ENCODE assay signal across 38 cellular contexts in the genomic region with DNA sequence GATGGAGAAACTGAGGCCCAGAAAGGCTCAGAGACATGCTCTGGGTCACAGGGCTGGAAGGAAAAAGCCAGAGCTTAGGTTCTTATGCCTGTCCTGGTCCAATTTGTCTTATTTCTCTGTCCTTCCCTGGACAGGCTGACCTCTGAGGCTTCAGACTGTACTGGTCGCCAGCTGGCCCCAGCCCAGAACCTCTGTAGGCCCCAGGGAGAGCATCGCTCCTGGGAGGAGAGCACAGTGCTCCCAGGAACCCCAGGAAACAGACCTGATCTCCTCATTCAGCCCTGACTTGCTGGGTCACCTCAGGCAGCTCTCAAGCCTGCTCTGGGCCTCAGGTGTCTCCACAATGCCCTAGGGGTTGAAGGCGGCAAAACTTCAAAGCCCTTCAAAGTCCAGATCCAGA. TPM values are rescaled to one million over a fixed set of nuclear protein-coding genes. Genes with fewer than 3 reads are reported as not detected.
"Had no signal": no experiment of that assay in that cellular context is flagged by ENCODE, and none has a peak within 500 bp of the region (broad histone marks: within the 10 kb centered on the region; RNA-seq: fewer than 3 reads in every experiment).

No MANE protein-coding gene starts in this region.

- H3K36me3 ChIP-seq: adrenal gland, colonic mucosa, esophagus squamous epithelium, gastroesophageal sphincter had no signal

- H3K36me3 Mint-ChIP-seq: activated CD4-positive, alpha-beta memory T cell treated with anti-CD3 and anti-CD28 coated beads for 36 hours; activated CD8-positive, alpha-beta memory T cell treated with anti-CD3 and anti-CD28 coated beads, Interleukin-2, amount 10 ng/mL, durations not matched to agents 7 days and 5 days; activated naive CD4-positive, alpha-beta T cell treated with anti-CD3 and anti-CD28 coated beads, Interleukin-2, amount 50 U/mL, for 24 hours; activated naive CD8-positive, alpha-beta T cell treated with anti-CD3 and anti-CD28 coated beads for 36 hours had no signal

- H3K27ac ChIP-seq: adrenal gland, body of pancreas, colonic mucosa, epithelial cell of prostate, esophagus squamous epithelium, gastroesophageal sphincter had no signal

- H3K9me3 ChIP-seq: adrenal gland, body of pancreas, colonic mucosa, esophagus squamous epithelium, gastroesophageal sphincter had no signal

- DNase-seq: activated CD4-positive, alpha-beta memory T cell treated with anti-CD3 and anti-CD28 coated beads for 36 hours; activated CD4-positive, alpha-beta T cell treated with anti-CD3 and anti-CD28 coated beads for 36 hours; activated CD4-positive, alpha-beta T cell treated with anti-CD3 and anti-CD28 coated beads, Interleukin-2, amount 10 ng/mL, durations not matched to agents 24 days and 14 days; activated CD4-positive, CD25-positive, alpha-beta regulatory T cell; activated CD4-positive, CD25-positive, alpha-beta regulatory T cell treated with anti-CD3 and anti-CD28 coated beads, Interleukin-2, amount 50 U/mL, for 72 hours; activated CD8-positive, alpha-beta memory T cell treated with anti-CD3 and anti-CD28 coated beads, Interleukin-2, amount 10 ng/mL, durations not matched to agents 7 days and 5 days; activated CD8-positive, alpha-beta memory T cell treated with anti-CD3 and anti-CD28 coated beads, Interleukin-2, amount 50 U/mL, for 4 hours; activated CD8-positive, alpha-beta T cell treated with anti-CD3 and anti-CD28 coated beads, Interleukin-2, amount 10 ng/mL, durations not matched to agents 7 days and 5 days; activated effector memory CD4-positive, alpha-beta T cell treated with anti-CD3 and anti-CD28 coated beads, Interleukin-2, amount 50 U/mL, for 16 hours; activated naive CD4-positive, alpha-beta T cell treated with anti-CD3 and anti-CD28 coated beads for 36 hours; activated naive CD8-positive, alpha-beta T cell treated with anti-CD3 and anti-CD28 coated beads for 36 hours; activated naive CD8-positive, alpha-beta T cell treated with anti-CD3 and anti-CD28 coated beads, Interleukin-2, amount 50 U/mL, for 24 hours; activated T-cell treated with anti-CD3 and anti-CD28 coated beads, Interleukin-2, amount 50 U/mL, for 1 hour; activated T-cell treated with anti-CD3 and anti-CD28 coated beads, Interleukin-2, amount 50 U/mL, for 48 hours; amygdala; body of pancreas; central memory CD4-positive, alpha-beta T cell; cerebellar nuclear complex; colonic mucosa; dermis blood vessel endothelial cell; effector CD8-positive, alpha-beta T cell; esophagus squamous epithelium; foreskin melanocyte; T-helper 2 cell had no signal

- H3K27ac Mint-ChIP-seq: activated CD4-positive, alpha-beta memory T cell treated with anti-CD3 and anti-CD28 coated beads for 36 hours; activated CD4-positive, alpha-beta T cell treated with anti-CD3 and anti-CD28 coated beads for 36 hours; activated CD4-positive, alpha-beta T cell treated with anti-CD3 and anti-CD28 coated beads, Interleukin-2, amount 10 ng/mL, durations not matched to agents 24 days and 14 days; activated CD8-positive, alpha-beta memory T cell treated with anti-CD3 and anti-CD28 coated beads, Interleukin-2, amount 10 ng/mL, durations not matched to agents 7 days and 5 days; activated CD8-positive, alpha-beta T cell treated with anti-CD3 and anti-CD28 coated beads, Interleukin-2, amount 10 ng/mL, durations not matched to agents 7 days and 5 days; activated naive CD4-positive, alpha-beta T cell treated with anti-CD3 and anti-CD28 coated beads for 36 hours; activated naive CD4-positive, alpha-beta T cell treated with anti-CD3 and anti-CD28 coated beads, Interleukin-2, amount 50 U/mL, for 24 hours; activated naive CD8-positive, alpha-beta T cell treated with anti-CD3 and anti-CD28 coated beads for 36 hours; activated naive CD8-positive, alpha-beta T cell treated with anti-CD3 and anti-CD28 coated beads, Interleukin-2, amount 50 U/mL, for 24 hours; activated T-helper 1 cell treated with anti-CD3 and anti-CD28 coated beads, Interleukin-12 subunit alpha, Interleukin-12 subunit beta, Interleukin-2, Interleukin-4 antibody, amounts not matched to agents 30 ng/mL and 10 ng/mL and 1 ng/mL, durations not matched to agents 14 hours and 24 hours and 36 hours; activated T-helper 2 cell treated with anti-CD3 and anti-CD28 coated beads, Interferon-gamma antibody, Interleukin-2, Interleukin-4, amounts not matched to agents 10 μg/mL and 5 μg/mL and 100 μg/mL, durations not matched to agents 14 hours and 24 hours and 36 hours had no signal

- H3K9me3 Mint-ChIP-seq: activated CD4-positive, alpha-beta memory T cell treated with anti-CD3 and anti-CD28 coated beads for 36 hours; activated CD4-positive, alpha-beta T cell treated with anti-CD3 and anti-CD28 coated beads, Interleukin-2, amount 10 ng/mL, durations not matched to agents 24 days and 14 days; activated naive CD4-positive, alpha-beta T cell treated with anti-CD3 and anti-CD28 coated beads for 36 hours; activated naive CD4-positive, alpha-beta T cell treated with anti-CD3 and anti-CD28 coated beads, Interleukin-2, amount 50 U/mL, for 24 hours; activated naive CD8-positive, alpha-beta T cell treated with anti-CD3 and anti-CD28 coated beads for 36 hours; activated naive CD8-positive, alpha-beta T cell treated with anti-CD3 and anti-CD28 coated beads, Interleukin-2, amount 50 U/mL, for 24 hours; activated T-helper 1 cell treated with anti-CD3 and anti-CD28 coated beads, Interleukin-12 subunit alpha, Interleukin-12 subunit beta, Interleukin-2, Interleukin-4 antibody, amounts not matched to agents 30 ng/mL and 10 ng/mL and 1 ng/mL, durations not matched to agents 14 hours and 24 hours and 36 hours; activated T-helper 2 cell treated with anti-CD3 and anti-CD28 coated beads, Interferon-gamma antibody, Interleukin-2, Interleukin-4, amounts not matched to agents 10 μg/mL and 5 μg/mL and 100 μg/mL, durations not matched to agents 14 hours and 24 hours and 36 hours had no signal

- H3K27me3 Mint-ChIP-seq: activated CD4-positive, alpha-beta memory T cell treated with anti-CD3 and anti-CD28 coated beads for 36 hours; activated CD4-positive, alpha-beta T cell treated with anti-CD3 and anti-CD28 coated beads for 36 hours; activated CD8-positive, alpha-beta memory T cell treated with anti-CD3 and anti-CD28 coated beads, Interleukin-2, amount 10 ng/mL, durations not matched to agents 7 days and 5 days; activated naive CD4-positive, alpha-beta T cell treated with anti-CD3 and anti-CD28 coated beads, Interleukin-2, amount 50 U/mL, for 24 hours; activated naive CD8-positive, alpha-beta T cell treated with anti-CD3 and anti-CD28 coated beads for 36 hours; activated naive CD8-positive, alpha-beta T cell treated with anti-CD3 and anti-CD28 coated beads, Interleukin-2, amount 50 U/mL, for 24 hours had no signal

- H3K4me3 Mint-ChIP-seq: activated CD4-positive, alpha-beta memory T cell treated with anti-CD3 and anti-CD28 coated beads for 36 hours; activated CD4-positive, alpha-beta T cell treated with anti-CD3 and anti-CD28 coated beads for 36 hours; activated CD4-positive, alpha-beta T cell treated with anti-CD3 and anti-CD28 coated beads, Interleukin-2, amount 10 ng/mL, durations not matched to agents 24 days and 14 days; activated CD8-positive, alpha-beta memory T cell treated with anti-CD3 and anti-CD28 coated beads, Interleukin-2, amount 10 ng/mL, durations not matched to agents 7 days and 5 days; activated CD8-positive, alpha-beta T cell treated with anti-CD3 and anti-CD28 coated beads, Interleukin-2, amount 10 ng/mL, durations not matched to agents 7 days and 5 days; activated naive CD4-positive, alpha-beta T cell treated with anti-CD3 and anti-CD28 coated beads for 36 hours; activated naive CD4-positive, alpha-beta T cell treated with anti-CD3 and anti-CD28 coated beads, Interleukin-2, amount 50 U/mL, for 24 hours; activated naive CD8-positive, alpha-beta T cell treated with anti-CD3 and anti-CD28 coated beads for 36 hours; activated naive CD8-positive, alpha-beta T cell treated with anti-CD3 and anti-CD28 coated beads, Interleukin-2, amount 50 U/mL, for 24 hours; activated T-helper 1 cell treated with anti-CD3 and anti-CD28 coated beads, Interleukin-12 subunit alpha, Interleukin-12 subunit beta, Interleukin-2, Interleukin-4 antibody, amounts not matched to agents 30 ng/mL and 10 ng/mL and 1 ng/mL, durations not matched to agents 14 hours and 24 hours and 36 hours had no signal

- H3K4me3 ChIP-seq: adrenal gland, body of pancreas, colonic mucosa, esophagus squamous epithelium, gastroesophageal sphincter had no signal

- H3K4me1 ChIP-seq: colonic mucosa, esophagus squamous epithelium, gastroesophageal sphincter had no signal

- ATAC-seq: activated CD4-positive, alpha-beta T cell treated with anti-CD3 and anti-CD28 coated beads for 36 hours; activated CD8-positive, alpha-beta memory T cell treated with anti-CD3 and anti-CD28 coated beads, Interleukin-2, amount 10 ng/mL, durations not matched to agents 7 days and 5 days; activated CD8-positive, alpha-beta T cell treated with anti-CD3 and anti-CD28 coated beads, Interleukin-2, amount 10 ng/mL, durations not matched to agents 7 days and 5 days; activated naive CD8-positive, alpha-beta T cell treated with anti-CD3 and anti-CD28 coated beads, Interleukin-2, amount 50 U/mL, for 24 hours; body of pancreas; gastroesophageal sphincter had no signal

- H3K27me3 ChIP-seq: adrenal gland, body of pancreas, colonic mucosa, esophagus squamous epithelium had no signal

RNA-seq across cellular contexts. Expression of a gene that starts 4.9 kb away (rescaled TPM):
- total RNA-seq: activated CD4-positive, alpha-beta memory T cell treated with anti-CD3 and anti-CD28 coated beads for 36 hours; activated CD4-positive, alpha-beta T cell treated with anti-CD3 and anti-CD28 coated beads, Interleukin-2, amount 10 ng/mL, durations not matched to agents 24 days and 14 days; activated CD8-positive, alpha-beta memory T cell treated with anti-CD3 and anti-CD28 coated beads for 36 hours; activated CD8-positive, alpha-beta memory T cell treated with anti-CD3 and anti-CD28 coated beads, Interleukin-2, amount 10 ng/mL, durations not matched to agents 7 days and 5 days; activated naive CD8-positive, alpha-beta T cell treated with anti-CD3 and anti-CD28 coated beads for 36 hours; activated T-helper 1 cell treated with anti-CD3 and anti-CD28 coated beads, Interleukin-12 subunit alpha, Interleukin-12 subunit beta, Interleukin-2, Interleukin-4 antibody, amounts not matched to agents 30 ng/mL and 10 ng/mL and 1 ng/mL, durations not matched to agents 14 hours and 24 hours and 36 hours; activated T-helper 2 cell treated with anti-CD3 and anti-CD28 coated beads, Interferon-gamma antibody, Interleukin-2, Interleukin-4, amounts not matched to agents 10 μg/mL and 5 μg/mL and 100 μg/mL, durations not matched to agents 14 hours and 24 hours and 36 hours; adrenal gland; aorta; colonic mucosa; dermis blood vessel endothelial cell; fibroblast of lung; fibroblast of villous mesenchyme; glomerular endothelial cell; T-helper 1 cell treated with Interleukin-12 subunit alpha and Interleukin-12 subunit beta and Interleukin-4 antibody, amounts not matched to agents 30 ng/mL and 1 ng/mL, for 36 hours had no signal
- polyA plus RNA-seq: esophagus, fibroblast of lung had no signal

RNA-seq across cellular contexts. Expression of a gene that starts 31.4 kb away (rescaled TPM):
- total RNA-seq: activated CD4-positive, alpha-beta memory T cell treated with anti-CD3 and anti-CD28 coated beads for 36 hours; activated CD4-positive, alpha-beta T cell treated with anti-CD3 and anti-CD28 coated beads for 36 hours; activated CD4-positive, alpha-beta T cell treated with anti-CD3 and anti-CD28 coated beads, Interleukin-2, amount 10 ng/mL, durations not matched to agents 24 days and 14 days; activated CD8-positive, alpha-beta memory T cell treated with anti-CD3 and anti-CD28 coated beads for 36 hours; activated CD8-positive, alpha-beta memory T cell treated with anti-CD3 and anti-CD28 coated beads, Interleukin-2, amount 10 ng/mL, durations not matched to agents 7 days and 5 days; activated naive CD8-positive, alpha-beta T cell treated with anti-CD3 and anti-CD28 coated beads for 36 hours; activated T-helper 1 cell treated with anti-CD3 and anti-CD28 coated beads, Interleukin-12 subunit alpha, Interleukin-12 subunit beta, Interleukin-2, Interleukin-4 antibody, amounts not matched to agents 30 ng/mL and 10 ng/mL and 1 ng/mL, durations not matched to agents 14 hours and 24 hours and 36 hours; activated T-helper 2 cell treated with anti-CD3 and anti-CD28 coated beads, Interferon-gamma antibody, Interleukin-2, Interleukin-4, amounts not matched to agents 10 μg/mL and 5 μg/mL and 100 μg/mL, durations not matched to agents 14 hours and 24 hours and 36 hours; endothelial cell of umbilical vein; fibroblast of lung; fibroblast of villous mesenchyme; T-helper 1 cell treated with Interleukin-12 subunit alpha and Interleukin-12 subunit beta and Interleukin-4 antibody, amounts not matched to agents 30 ng/mL and 1 ng/mL, for 36 hours had no signal
- polyA plus RNA-seq: endothelial cell of umbilical vein, fibroblast of lung had no signal
